10 cellular contexts compared by ENCODE assay signal in genomic region chr2:43199492-43200481, GRCh38. TPM values are rescaled to one million over a fixed set of nuclear protein-coding genes. Genes with fewer than 3 reads are reported as not detected.
DNase-seq lines count a peak whose midpoint lies in the region; ATAC-seq and TF ChIP-seq lines count a peak whose summit lies in the region.
"Had no signal": no experiment of that assay in that cellular context is flagged by ENCODE, and none has a peak within 500 bp of the region (broad histone marks: within the 10 kb centered on the region; RNA-seq: fewer than 3 reads in every experiment).

No MANE protein-coding gene starts in this region.

- no peak for TF ChIP-seq EP300 in upper lobe of left lung (IDR thresholded peaks at IDR 0.05)

- H3K4me1 ChIP-seq in HEK293 (ENCODE audit: control insufficient read depth, insufficient read depth, low read length) (no peaks in the 10 kb centered on the region), RWPE2 (ENCODE audit: insufficient read depth, poor library complexity, severe bottlenecking) (peaks cover 13% of the 10 kb centered on the region), upper lobe of left lung (peaks cover 1 to 6% (median 4%) of the 10 kb centered on the region in 4 donors), right atrium auricular region (no peaks in the 10 kb centered on the region)

- TF ChIP-seq CTCF in HEK293 (tag by site-specific recombination; IDR thresholded peaks at IDR 0.05), result no peak
- no peak for TF ChIP-seq CTCF in RWPE2 (IDR thresholded peaks at IDR 0.05; ENCODE audit: poor library complexity, severe bottlenecking)
- TF ChIP-seq CTCF in upper lobe of left lung (IDR thresholded peaks at IDR 0.05), result no peak
- TF ChIP-seq CTCF in right atrium auricular region (IDR thresholded peaks at IDR 0.05), result no peak

- 75 to 78% methylated on average over 14 to 16 of the region's 16 CpGs for WGBS in upper lobe of left lung, 2 donors

- peak; percentile 99 for ATAC-seq in RWPE2 (ENCODE audit: low read depth)
- ATAC-seq in upper lobe of left lung (ENCODE audit: low FRiP score in 2 of 2), result peak; percentile 13 to 37

- H3K36me3 ChIP-seq in HEK293 (ENCODE audit: control insufficient read depth in 2 of 2, insufficient read depth in 1 of 2, low read length in 2 of 2) (no peaks in the 10 kb centered on the region), RWPE2 (ENCODE audit: low read depth) (no peaks in the 10 kb centered on the region), upper lobe of left lung (no peaks in the 10 kb centered on the region), right atrium auricular region (no peaks in the 10 kb centered on the region)
- H3K36me3 ChIP-seq: esophagus squamous epithelium had no signal

- no peaks in the 10 kb centered on the region for H3K27me3 ChIP-seq in RWPE2 (ENCODE audit: insufficient read depth, poor library complexity, severe bottlenecking)
- H3K27me3 ChIP-seq in upper lobe of left lung, result no peaks in the 10 kb centered on the region
- H3K27me3 ChIP-seq in right atrium auricular region, result no peaks in the 10 kb centered on the region
- H3K27me3 ChIP-seq: esophagus squamous epithelium had no signal

- peak; percentile 84 for DNase-seq in RWPE2 (ENCODE audit: low spot score)
- peak; percentile 94 for DNase-seq in kidney tubule cell (ENCODE audit: low spot score)
- DNase-seq in upper lobe of left lung, result peak in 1 of 2 donors; percentile 56
- no peak for DNase-seq in retina
- DNase-seq in cerebellum (ENCODE audit: low spot score), result no peak
- no peak for DNase-seq in right atrium auricular region (ENCODE audit: low spot score)
- DNase-seq: activated T-cell treated with anti-CD3 and anti-CD28 coated beads, Interleukin-2, amount 50 U/mL, for 24 hours; esophagus squamous epithelium; stimulated activated CD4-positive, alpha-beta T cell treated with anti-CD3 and anti-CD28 coated beads, Interleukin-12 subunit alpha, Interleukin-12 subunit beta, amount 100 ng/mL, for 4 hours had no signal

- CTCF ChIA-PET in HEK293 (lab: Yijun Ruan, JAX), result interaction anchor here (0.9 kb wide), 1 partner anchor 9 kb away, joined by 3 read pairs; no protein-coding TSS in a partner anchor

- H3K27ac ChIP-seq in HEK293 (ENCODE audit: extremely low read depth, low read depth, low read length), result no peak overlapping the region
- H3K27ac ChIP-seq in RWPE2 (ENCODE audit: poor library complexity, severe bottlenecking), result peak overlapping the region; percentile 82
- H3K27ac ChIP-seq in upper lobe of left lung, result peak overlapping the region in 1 of 4 donors; percentile 2
- H3K27ac ChIP-seq in right atrium auricular region, result no peak overlapping the region

- POLR2A ChIA-PET in HEK293 (lab: Yijun Ruan, JAX), result interaction anchor here (0.9 kb wide), 1 partner anchor 27 kb away, joined by 3 read pairs; the partner anchor contains the start of gene ZFP36L2

- H3K9me3 ChIP-seq in HEK293 (ENCODE audit: control insufficient read depth, insufficient read depth, low read depth, low read length) (no peaks in the 10 kb centered on the region), RWPE2 (ENCODE audit: severe bottlenecking) (no peaks in the 10 kb centered on the region), upper lobe of left lung (no peaks in the 10 kb centered on the region), right atrium auricular region (no peaks in the 10 kb centered on the region)
- H3K9me3 ChIP-seq: esophagus squamous epithelium had no signal

- no peak overlapping the region for H3K4me3 ChIP-seq in HEK293 (ENCODE audit: low read depth, low read length)
- no peak overlapping the region for H3K4me3 ChIP-seq in RWPE2 (ENCODE audit: severe bottlenecking)
- no peak overlapping the region for H3K4me3 ChIP-seq in upper lobe of left lung
- H3K4me3 ChIP-seq in right atrium auricular region, result no peak overlapping the region
- H3K4me3 ChIP-seq: esophagus squamous epithelium had no signal

- TF ChIP-seq POLR2A in upper lobe of left lung (IDR thresholded peaks at IDR 0.05), result no peak

TF ChIP-seq in HEK293, 187 proteins besides CTCF, POLR2A, EP300 and RAD21:
- no peak for TF ChIP-seq ZSCAN30 (tag by site-specific recombination; IDR thresholded peaks at IDR 0.05)
- TF ChIP-seq, protein P1, sequence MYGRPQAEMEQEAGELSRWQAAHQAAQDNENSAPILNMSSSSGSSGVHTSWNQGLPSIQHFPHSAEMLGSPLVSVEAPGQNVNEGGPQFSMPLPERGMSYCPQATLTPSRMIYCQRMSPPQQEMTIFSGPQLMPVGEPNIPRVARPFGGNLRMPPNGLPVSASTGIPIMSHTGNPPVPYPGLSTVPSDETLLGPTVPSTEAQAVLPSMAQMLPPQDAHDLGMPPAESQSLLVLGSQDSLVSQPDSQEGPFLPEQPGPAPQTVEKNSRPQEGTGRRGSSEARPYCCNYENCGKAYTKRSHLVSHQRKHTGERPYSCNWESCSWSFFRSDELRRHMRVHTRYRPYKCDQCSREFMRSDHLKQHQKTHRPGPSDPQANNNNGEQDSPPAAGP (tag by site-specific recombination; IDR thresholded peaks at IDR 0.05), result peak; percentile 39; the same call in 1 of the 2 replicates
- TF ChIP-seq ZNF843 (tag by site-specific recombination; IDR thresholded peaks at IDR 0.05), result no peak
- peak; percentile 99 for TF ChIP-seq ZIC2 (tag by site-specific recombination; IDR thresholded peaks at IDR 0.05)
- no peak for TF ChIP-seq GLI4 (tag by site-specific recombination; IDR thresholded peaks at IDR 0.05)
- peak; percentile 92 for TF ChIP-seq GLIS1 (tag by site-specific recombination; IDR thresholded peaks at IDR 0.05)
- no peak for TF ChIP-seq ZNF48 (tag by site-specific recombination; IDR thresholded peaks at IDR 0.05)
- TF ChIP-seq, protein P2, sequence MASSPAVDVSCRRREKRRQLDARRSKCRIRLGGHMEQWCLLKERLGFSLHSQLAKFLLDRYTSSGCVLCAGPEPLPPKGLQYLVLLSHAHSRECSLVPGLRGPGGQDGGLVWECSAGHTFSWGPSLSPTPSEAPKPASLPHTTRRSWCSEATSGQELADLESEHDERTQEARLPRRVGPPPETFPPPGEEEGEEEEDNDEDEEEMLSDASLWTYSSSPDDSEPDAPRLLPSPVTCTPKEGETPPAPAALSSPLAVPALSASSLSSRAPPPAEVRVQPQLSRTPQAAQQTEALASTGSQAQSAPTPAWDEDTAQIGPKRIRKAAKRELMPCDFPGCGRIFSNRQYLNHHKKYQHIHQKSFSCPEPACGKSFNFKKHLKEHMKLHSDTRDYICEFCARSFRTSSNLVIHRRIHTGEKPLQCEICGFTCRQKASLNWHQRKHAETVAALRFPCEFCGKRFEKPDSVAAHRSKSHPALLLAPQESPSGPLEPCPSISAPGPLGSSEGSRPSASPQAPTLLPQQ (tag by site-specific recombination; IDR thresholded peaks at IDR 0.05), result 0 out of 2 replicates have a peak, but pooled peaks have one; percentile 35
- TF ChIP-seq ZBTB21 (tag by site-specific recombination; IDR thresholded peaks at IDR 0.05), result no peak
- peak; percentile 51 for TF ChIP-seq KLF1 (tag by site-specific recombination; IDR thresholded peaks at IDR 0.05)
TF ChIP-seq in HEK293: peak in this region for 5.

RNA-seq across cellular contexts. Expression of gene ZFP36L2, which starts 26.6 kb away (rescaled TPM):
- total RNA-seq in upper lobe of left lung (100 to 1,000 TPM in 4 of 6 donors, 10 to 100 TPM in 2; 65.4 to 180 (median 127) TPM), cerebellum (6.6 TPM), right atrium auricular region (10 to 100 TPM; 43.2 to 47.3 TPM)

Comparison
In these comparisons a context has a peak if more than half of its experiments do, and no peak if none do; other contexts are left out.
1. DNase-seq: peak in RWPE2 (single experiment) and kidney tubule cell (single experiment); none in retina (single experiment), cerebellum (single experiment) and right atrium auricular region (single experiment).